ENCODE assay signal across 19 cellular contexts in genomic region chr22:41362615-41363014, GRCh38.
"Had no signal": no experiment of that assay in that cellular context is flagged by ENCODE, and none has a peak within 500 bp of the region (broad histone marks: within the 10 kb centered on the region; RNA-seq: fewer than 3 reads in every experiment).

No MANE protein-coding gene starts in this region.

- ATAC-seq: heart right ventricle; left lobe of liver; natural killer cell; psoas muscle; right lobe of liver; stimulated activated memory B cell treated with anti-CD40 and anti-IgM and Interleukin-4, amounts not matched to agents 10 μg/mL and 1 μg/mL and 100 μg/mL, for 72 hours had no signal

- H3K27ac ChIP-seq: colonic mucosa, heart right ventricle, neutrophil, psoas muscle, right lobe of liver, spleen, tibial artery, upper lobe of left lung, uterus had no signal

- DNase-seq: colonic mucosa; effector CD4-positive, alpha-beta T cell; heart right ventricle; islet precursor cell; natural killer cell; psoas muscle; retina; right lobe of liver; spleen; stimulated activated CD4-positive, alpha-beta T cell treated with anti-CD3 and anti-CD28 coated beads, Interleukin-15, amount 100 ng/mL, for 24 hours; stimulated activated CD4-positive, alpha-beta T cell treated with anti-CD3 and anti-CD28 coated beads, Interleukin-1b, Interleukin-23, amount 100 ng/mL, for 48 hours; stimulated activated CD4-positive, alpha-beta T cell treated with anti-CD3 and anti-CD28 coated beads, Interleukin-4, amount 100 ng/mL, for 24 hours; tibial artery; upper lobe of left lung; uterus had no signal

- H3K9me3 ChIP-seq: colonic mucosa, heart right ventricle, neutrophil, psoas muscle, right lobe of liver, spleen, tibial artery, upper lobe of left lung, uterus had no signal

- H3K27me3 ChIP-seq: colonic mucosa, heart right ventricle, neutrophil, right lobe of liver, tibial artery, upper lobe of left lung, uterus had no signal

- H3K4me3 ChIP-seq: colonic mucosa, heart right ventricle, psoas muscle, right lobe of liver, spleen, tibial artery, upper lobe of left lung, uterus had no signal

- H3K27ac Mint-ChIP-seq: natural killer cell; stimulated activated memory B cell treated with anti-CD40 and anti-IgM and Interleukin-4, amounts not matched to agents 10 μg/mL and 1 μg/mL and 100 μg/mL, for 72 hours; stimulated activated naive CD8-positive, alpha-beta T cell treated with anti-CD3 and anti-CD28 coated beads, Interleukin-15, Interleukin-2, amounts not matched to agents 100 ng/mL and 50 ng/mL, for 24 hours had no signal

- H3K27me3 Mint-ChIP-seq: stimulated activated naive CD8-positive, alpha-beta T cell treated with anti-CD3 and anti-CD28 coated beads, Interleukin-15, Interleukin-2, amounts not matched to agents 100 ng/mL and 50 ng/mL, for 24 hours had no signal

- H3K36me3 ChIP-seq: colonic mucosa, uterus had no signal

- H3K9me3 Mint-ChIP-seq: natural killer cell; stimulated activated memory B cell treated with anti-CD40 and anti-IgM and Interleukin-4, amounts not matched to agents 10 μg/mL and 1 μg/mL and 100 μg/mL, for 72 hours; stimulated activated naive CD8-positive, alpha-beta T cell treated with anti-CD3 and anti-CD28 coated beads, Interleukin-15, Interleukin-2, amounts not matched to agents 100 ng/mL and 50 ng/mL, for 24 hours had no signal

- H3K4me3 Mint-ChIP-seq: natural killer cell; stimulated activated memory B cell treated with anti-CD40 and anti-IgM and Interleukin-4, amounts not matched to agents 10 μg/mL and 1 μg/mL and 100 μg/mL, for 72 hours; stimulated activated naive CD8-positive, alpha-beta T cell treated with anti-CD3 and anti-CD28 coated beads, Interleukin-15, Interleukin-2, amounts not matched to agents 100 ng/mL and 50 ng/mL, for 24 hours had no signal

- H3K36me3 Mint-ChIP-seq: natural killer cell had no signal

- H3K4me1 Mint-ChIP-seq: natural killer cell; stimulated activated memory B cell treated with anti-CD40 and anti-IgM and Interleukin-4, amounts not matched to agents 10 μg/mL and 1 μg/mL and 100 μg/mL, for 72 hours had no signal
